In genomic region chr9:132546148-132547051, GRCh38 we compare ENCODE assay signal across 8 cellular contexts. TPM values are rescaled to one million over a fixed set of nuclear protein-coding genes. Genes with fewer than 3 reads are reported as not detected.
A peak's percentile ranks its signal among the peaks of the same experiment; 100 is the strongest.
DNase-seq lines count a peak whose midpoint lies in the region; ATAC-seq and TF ChIP-seq lines count a peak whose summit lies in the region.

No MANE protein-coding gene starts in this region.

- no peak overlapping the region for H3K27ac Mint-ChIP-seq in activated T-helper 17 cell treated with anti-CD3 and anti-CD28 coated beads, Interleukin-2, amount 50 U/mL, for 72 hours

- DNase-seq in AG10803 (ENCODE audit: low read depth) (no peak), LHCN-M2 (ENCODE audit: low read depth) (peak; percentile 3), cerebellum (ENCODE audit: low spot score) (no peak)

- H3K36me3 Mint-ChIP-seq in activated T-helper 17 cell treated with anti-CD3 and anti-CD28 coated beads, Interleukin-2, amount 50 U/mL, for 72 hours (ENCODE audit: low read depth) = no peaks in the 10 kb centered on the region

- TF ChIP-seq CTCF in AG10803 (conservative IDR thresholded peaks at IDR 0.05; ENCODE audit: low read length) (peak; percentile 15), WI38 (IDR thresholded peaks at IDR 0.05; ENCODE audit: low read depth, low read length) (peak; percentile 39)

- no peaks in the 10 kb centered on the region for H3K4me1 Mint-ChIP-seq in activated T-helper 17 cell treated with anti-CD3 and anti-CD28 coated beads, Interleukin-2, amount 50 U/mL, for 72 hours

- peak overlapping the region; percentile 52 for H3K9ac ChIP-seq in iPS-18a (ENCODE audit: low read length)

- no peaks in the 10 kb centered on the region for H3K27me3 ChIP-seq in iPS-18a (ENCODE audit: control insufficient read depth, insufficient read depth, low read length)

- H3K9me3 Mint-ChIP-seq in activated T-helper 17 cell treated with anti-CD3 and anti-CD28 coated beads, Interleukin-2, amount 50 U/mL, for 72 hours = no peaks in the 10 kb centered on the region

- H3K4me3 ChIP-seq in AG10803 (ENCODE audit: low read length) (no peak overlapping the region), WI38 (ENCODE audit: low read depth, low read length) (no peak overlapping the region), iPS-18a (ENCODE audit: low read length) (peak overlapping the region; percentile 63)

- peaks cover 3% of the 10 kb centered on the region for H3K4me1 ChIP-seq in iPS-18a (ENCODE audit: control insufficient read depth, low read depth, low read length)

- H3K36me3 ChIP-seq in iPS-18a (ENCODE audit: control insufficient read depth, low read depth, low read length) = no peaks in the 10 kb centered on the region

- H3K27ac ChIP-seq in iPS-18a (ENCODE audit: low read length) = no peak overlapping the region

- H3K9me3 ChIP-seq in iPS-18a (ENCODE audit: control insufficient read depth, low read depth, low read length) = no peaks in the 10 kb centered on the region

- peaks cover 7% of the 10 kb centered on the region for H3K27me3 Mint-ChIP-seq in activated T-helper 17 cell treated with anti-CD3 and anti-CD28 coated beads, Interleukin-2, amount 50 U/mL, for 72 hours

- ATAC-seq in GM18517 (IDR thresholded peaks at IDR 0.05; ENCODE audit: unreplicated experiment) = no peak
- ATAC-seq in HG02870 (IDR thresholded peaks at IDR 0.05; ENCODE audit: unreplicated experiment) = no peak
- no peak for ATAC-seq in activated T-helper 17 cell treated with anti-CD3 and anti-CD28 coated beads, Interleukin-2, amount 50 U/mL, for 72 hours (replicated peaks)

- H3K4me3 Mint-ChIP-seq in activated T-helper 17 cell treated with anti-CD3 and anti-CD28 coated beads, Interleukin-2, amount 50 U/mL, for 72 hours = no peak overlapping the region

RNA-seq across cellular contexts. Expression of gene BARHL1, which starts 36.0 kb away (rescaled TPM):
- total RNA-seq in LHCN-M2 (2014; rRNA removed) = not detected in 2 replicates
- not detected for polyA plus RNA-seq in LHCN-M2 (2012)
- 19.3 TPM for total RNA-seq in cerebellum
- not detected for total RNA-seq in activated T-helper 17 cell treated with anti-CD3 and anti-CD28 coated beads, Interleukin-2, amount 50 U/mL, for 72 hours

Comparison
In these comparisons a context has a peak if more than half of its experiments do, and no peak if none do; other contexts are left out.
1. RNA of gene BARHL1, which starts 36.0 kb away (total RNA-seq): 19.3 TPM in cerebellum (single experiment); not detected in LHCN-M2 and not detected in activated T-helper 17 cell treated with anti-CD3 and anti-CD28 coated beads, Interleukin-2, amount 50 U/mL, for 72 hours; every median in the first group is over 10 times any median in the second.